ENCODE assay signal across 30 cellular contexts in the genomic region with DNA sequence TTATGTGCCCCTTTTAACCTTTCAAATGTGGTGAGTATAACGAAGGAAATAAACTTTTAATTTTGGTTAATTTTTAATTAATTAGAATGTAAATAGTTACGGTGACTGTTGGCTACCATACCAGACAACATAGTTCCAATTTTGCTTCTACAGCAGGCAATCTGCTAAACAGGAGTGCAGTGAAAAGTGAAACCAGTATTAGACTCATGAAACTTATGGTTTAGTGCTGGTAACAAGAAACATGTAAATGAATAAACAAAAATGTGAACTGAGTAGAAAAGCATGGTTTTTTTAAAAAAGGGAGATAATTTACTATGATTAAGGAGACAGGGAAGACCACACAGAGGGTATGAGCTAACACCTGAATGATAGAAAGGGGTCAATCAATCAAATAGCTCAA.
DNase-seq lines count a peak whose midpoint lies in the region; ATAC-seq, FAIRE-seq and TF ChIP-seq lines count a peak whose summit lies in the region.
"Had no signal": no experiment of that assay in that cellular context is flagged by ENCODE, and none has a peak within 500 bp of the region (broad histone marks: within the 10 kb centered on the region; RNA-seq: fewer than 3 reads in every experiment).

No MANE protein-coding gene starts in this region.

- no peak for FAIRE-seq in HepG2 (lab: Jason Lieb, UNC)
- FAIRE-seq: D721Med, endometrium, islet of Langerhans, urothelium cell line had no signal

- H3K36me3 ChIP-seq in OCI-LY7 (ENCODE audit: insufficient read depth, low read length), result peaks cover 8% of the 10 kb centered on the region; the same call in 1 of the 2 replicates
- H3K36me3 ChIP-seq in HepG2 (replicated peaks in 1 of 2; ENCODE audit: control insufficient read depth in 1 of 2, insufficient read depth in 2 of 2, low read length in 2 of 2), result no peaks in the 10 kb centered on the region

- no peak for TF ChIP-seq RAD21 in HepG2 (CRISPR knock-in tag; IDR thresholded peaks at IDR 0.05)

- in situ Hi-C loops in HepG2 (cut with HindIII; ENCODE audit: extremely low pct_ligation_motif_present, low pct_unique_long_range_greater_than_20kb), result no loop called here

- CTCF ChIA-PET in OCI-LY7 (lab: Charles Lee; ENCODE audit: unreplicated experiment) (no interaction called here), HepG2 (lab: Yijun Ruan, JAX; ENCODE audit: low intra/inter-chr PET ratio, low total read pairs) (no interaction called here)
- CTCF ChIA-PET in activated CD4-positive, alpha-beta memory T cell treated with anti-CD3 and anti-CD28 coated beads for 36 hours (lab: Charles Lee), result no interaction called here

- no peak for TF ChIP-seq POLR2A in HepG2 (IDR thresholded peaks at IDR 0.05; ENCODE audit: insufficient read depth in 1 of 2, low read depth in 2 of 2, low read length in 2 of 2)

- H3K27me3 ChIP-seq in right cardiac atrium (ENCODE audit: control insufficient read depth, insufficient read depth) (no peaks in the 10 kb centered on the region), HepG2 (ENCODE audit: control insufficient read depth in 1 of 2, insufficient read depth in 2 of 2, low read length in 2 of 2) (no peaks in the 10 kb centered on the region)
- H3K27me3 ChIP-seq: testis had no signal

- DNase-seq in right cardiac atrium (no peak), Right ventricle myocardium superior (no peak), OCI-LY7 (ENCODE audit: low spot score) (no peak), HepG2 (ENCODE audit: low spot score) (no peak), anterior cingulate cortex (lab: John Stamatoyannopoulos, UW) (no peak)
- DNase-seq in activated CD4-positive, alpha-beta memory T cell treated with anti-CD3 and anti-CD28 coated beads for 36 hours, result no peak
- DNase-seq: activated effector memory CD4-positive, alpha-beta T cell treated with anti-CD3 and anti-CD28 coated beads, Interleukin-2, amount 50 U/mL, for 16 hours; activated naive CD8-positive, alpha-beta T cell treated with anti-CD3 and anti-CD28 coated beads for 36 hours; activated T-cell treated with anti-CD3 and anti-CD28 coated beads, Interleukin-2, amount 50 U/mL, for 1 hour; central memory CD4-positive, alpha-beta T cell; dermis blood vessel endothelial cell; left ventricle myocardium superior; NCI-H1436; NCI-H345; NCI-H748 treated with DMSO at 0.1 percent for 48 hours; SK-N-SH; stimulated activated naive CD4-positive, alpha-beta T cell; T-helper 2 cell; testis had no signal

- no peaks in the 10 kb centered on the region for H3K9me2 ChIP-seq in OCI-LY7 (ENCODE audit: insufficient read depth, low read length)
- H3K9me2 ChIP-seq: SK-N-SH had no signal

- H3K9me3 ChIP-seq in right cardiac atrium (ENCODE audit: control insufficient read depth, low read length) (no peaks in the 10 kb centered on the region), OCI-LY7 (ENCODE audit: low read length) (peaks cover 33% of the 10 kb centered on the region; the same call in 1 of the 2 replicates), HepG2 (ENCODE audit: low read length) (no peaks in the 10 kb centered on the region)
- H3K9me3 ChIP-seq: SK-N-SH, testis had no signal

- TF ChIP-seq CTCF in OCI-LY7 (conservative IDR thresholded peaks at IDR 0.05; ENCODE audit: low read length) (no peak), HepG2 (CRISPR knock-in tag; IDR thresholded peaks at IDR 0.05) (no peak)

- H3K9ac ChIP-seq in HepG2 (ENCODE audit: insufficient read depth, low read depth, low read length), result no peak overlapping the region
- H3K9ac ChIP-seq: SK-N-SH had no signal

- peaks cover 23% of the 10 kb centered on the region for H3K9me3 Mint-ChIP-seq in activated CD4-positive, alpha-beta memory T cell treated with anti-CD3 and anti-CD28 coated beads for 36 hours

- WGBS in right cardiac atrium, result 90% methylated on average over 2 of the region's 2 CpGs
- 27% methylated on average over 2 of the region's 2 CpGs for WGBS in HepG2 (ENCODE audit: low lambda C conversion rate)

- BruUV-seq in OCI-LY7 (replicated peaks; lab: Mats Ljungman, UMichigan) (no TSS peak), HepG2 (replicated peaks; lab: Mats Ljungman, UMichigan) (no TSS peak)

- TF ChIP-seq EP300 in HepG2 (IDR thresholded peaks at IDR 0.05; ENCODE audit: low read depth in 2 of 2, low read length in 2 of 2) (no peak), HepG2 (CRISPR knock-in tag; IDR thresholded peaks at IDR 0.05; ENCODE audit: borderline replicate concordance) (no peak)

- no peaks in the 10 kb centered on the region for H3K36me3 Mint-ChIP-seq in activated CD4-positive, alpha-beta memory T cell treated with anti-CD3 and anti-CD28 coated beads for 36 hours
- H3K36me3 Mint-ChIP-seq: activated naive CD8-positive, alpha-beta T cell treated with anti-CD3 and anti-CD28 coated beads for 36 hours; CD14-positive monocyte had no signal

- H3K27me3 Mint-ChIP-seq in activated CD4-positive, alpha-beta memory T cell treated with anti-CD3 and anti-CD28 coated beads for 36 hours, result no peaks in the 10 kb centered on the region
- H3K27me3 Mint-ChIP-seq: activated naive CD8-positive, alpha-beta T cell treated with anti-CD3 and anti-CD28 coated beads for 36 hours; progenitor cell of endocrine pancreas had no signal

- no peak overlapping the region for H3K27ac Mint-ChIP-seq in activated CD4-positive, alpha-beta memory T cell treated with anti-CD3 and anti-CD28 coated beads for 36 hours
- H3K27ac Mint-ChIP-seq: activated naive CD8-positive, alpha-beta T cell treated with anti-CD3 and anti-CD28 coated beads for 36 hours; CD14-positive monocyte; progenitor cell of endocrine pancreas had no signal

- no peak overlapping the region for H3K27ac ChIP-seq in right cardiac atrium (ENCODE audit: low read length)
- no peak overlapping the region for H3K27ac ChIP-seq in OCI-LY7 (ENCODE audit: low read depth, low read length, poor library complexity, severe bottlenecking)
- no peak overlapping the region for H3K27ac ChIP-seq in HepG2 (ENCODE audit: extremely low read length, insufficient read depth, low read length)
- H3K27ac ChIP-seq: 22Rv1, HL-60, RWPE1, testis had no signal

- H3K4me1 ChIP-seq in right cardiac atrium (ENCODE audit: control insufficient read depth, insufficient read depth, low read length) (no peaks in the 10 kb centered on the region), OCI-LY7 (ENCODE audit: insufficient read depth, low read length, poor library complexity, severe bottlenecking) (peaks cover 4% of the 10 kb centered on the region), HepG2 (ENCODE audit: insufficient read depth, low read length) (no peaks in the 10 kb centered on the region)
- H3K4me1 ChIP-seq: testis had no signal

- H3K4me2 ChIP-seq in OCI-LY7 (ENCODE audit: low read length) (no peak overlapping the region), HepG2 (ENCODE audit: low read depth, low read length) (no peak overlapping the region)
- H3K4me2 ChIP-seq: SK-N-SH had no signal

- no peak for ATAC-seq in right cardiac atrium
- no peak for ATAC-seq in Right ventricle myocardium superior (ENCODE audit: poor library complexity)
- peak; percentile 87 for ATAC-seq in HG02798 (IDR thresholded peaks at IDR 0.05; ENCODE audit: poor library complexity, unreplicated experiment)
- no peak for ATAC-seq in HepG2
- no peak for ATAC-seq in GM18519 (IDR thresholded peaks at IDR 0.05; ENCODE audit: low FRiP score, unreplicated experiment)
- ATAC-seq: left ventricle myocardium superior had no signal

- H4K20me1 ChIP-seq in OCI-LY7 (ENCODE audit: insufficient read depth, low read length), result no peaks in the 10 kb centered on the region
- no peaks in the 10 kb centered on the region for H4K20me1 ChIP-seq in HepG2 (ENCODE audit: insufficient read depth, low read length)

- no peaks in the 10 kb centered on the region for H3K79me2 ChIP-seq in OCI-LY7 (ENCODE audit: insufficient read depth, low read depth, low read length)
- H3K79me2 ChIP-seq in HepG2 (ENCODE audit: insufficient read depth, low read length), result no peaks in the 10 kb centered on the region

- H3K4me3 ChIP-seq in right cardiac atrium (ENCODE audit: low read length) (peak overlapping the region; percentile 29), OCI-LY7 (ENCODE audit: low read depth, low read length, poor library complexity, severe bottlenecking) (no peak overlapping the region), HepG2 (replicated peaks in 1 of 3; ENCODE audit: insufficient read depth in 1 of 3, low read depth in 2 of 3, low read length in 3 of 3) (no peak overlapping the region)
- H3K4me3 ChIP-seq: testis had no signal

- H3K4me1 Mint-ChIP-seq in activated CD4-positive, alpha-beta memory T cell treated with anti-CD3 and anti-CD28 coated beads for 36 hours (ENCODE audit: low read depth), result no peaks in the 10 kb centered on the region
- H3K4me1 Mint-ChIP-seq: CD14-positive monocyte had no signal

- intact Hi-C loops in right cardiac atrium (cut with DNase I), result no loop called here
- intact Hi-C loops in Right ventricle myocardium superior (cut with DNase I), result no loop called here
- intact Hi-C loops in OCI-LY7 (cut with micrococcal nuclease; ENCODE audit: unreplicated experiment), result no loop called here
- intact Hi-C loops in activated CD4-positive, alpha-beta memory T cell treated with anti-CD3 and anti-CD28 coated beads for 36 hours (cut with micrococcal nuclease), result no loop called here
- intact Hi-C loops in HepG2 (cut with micrococcal nuclease; ENCODE audit: unreplicated experiment), result no loop called here

- POLR2A ChIA-PET in OCI-LY7 (lab: Charles Lee) (interaction anchor here (1.2 kb wide), 1 partner anchor 35 kb away, joined by 3 read pairs; no protein-coding TSS in a partner anchor), HepG2 (lab: Yijun Ruan, JAX) (no interaction called here)
- POLR2A ChIA-PET in activated CD4-positive, alpha-beta memory T cell treated with anti-CD3 and anti-CD28 coated beads for 36 hours (lab: Charles Lee), result no interaction called here

- H3K4me3 Mint-ChIP-seq in activated CD4-positive, alpha-beta memory T cell treated with anti-CD3 and anti-CD28 coated beads for 36 hours, result no peak overlapping the region
- H3K4me3 Mint-ChIP-seq: activated naive CD8-positive, alpha-beta T cell treated with anti-CD3 and anti-CD28 coated beads for 36 hours; CD14-positive monocyte had no signal

- H2AFZ ChIP-seq in OCI-LY7 (ENCODE audit: low read length) (peak overlapping the region; percentile 21; the same call in 1 of the 2 replicates), HepG2 (ENCODE audit: low read length) (no peak overlapping the region)

TF ChIP-seq in HepG2, 621 proteins besides CTCF, POLR2A, EP300 and RAD21 (continues in another document):
- TF ChIP-seq PTBP1 (IDR thresholded peaks at IDR 0.05; ENCODE audit: low read depth, low read length, poor library complexity, severe bottlenecking), result no peak
- no peak for TF ChIP-seq TOE1 (CRISPR knock-in tag; IDR thresholded peaks at IDR 0.05)
- TF ChIP-seq, protein P1, sequence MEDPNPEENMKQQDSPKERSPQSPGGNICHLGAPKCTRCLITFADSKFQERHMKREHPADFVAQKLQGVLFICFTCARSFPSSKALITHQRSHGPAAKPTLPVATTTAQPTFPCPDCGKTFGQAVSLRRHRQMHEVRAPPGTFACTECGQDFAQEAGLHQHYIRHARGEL (CRISPR knock-in tag; IDR thresholded peaks at IDR 0.05), result no peak
